In genomic region chr2:85853499-85854165, GRCh38 we compare ENCODE assay signal across 8 cellular contexts. TPM values are rescaled to one million over a fixed set of nuclear protein-coding genes. Genes with fewer than 3 reads are reported as not detected.
DNase-seq lines count a peak whose midpoint lies in the region; ATAC-seq and TF ChIP-seq lines count a peak whose summit lies in the region.

No MANE protein-coding gene starts in this region.

- peaks cover 25% of the 10 kb centered on the region for H3K9me3 ChIP-seq in BLaER1
- no peaks in the 10 kb centered on the region for H3K9me3 ChIP-seq in adipocyte (ENCODE audit: control insufficient read depth, low read length)
- no peaks in the 10 kb centered on the region for H3K9me3 ChIP-seq in skeletal muscle tissue (ENCODE audit: control insufficient read depth in 3 of 3, low read length in 3 of 3)

- H3K4me2 ChIP-seq in BLaER1 = peak overlapping the region; percentile 81

- DNase-seq in adipocyte (ENCODE audit: low read depth) = no peak
- DNase-seq in foreskin keratinocyte = no peak
- DNase-seq in RPMI8226 = no peak

- no peaks in the 10 kb centered on the region for H4K20me1 ChIP-seq in BLaER1

- H3K4me1 ChIP-seq in BLaER1 = peaks cover 36% of the 10 kb centered on the region
- H3K4me1 ChIP-seq in adipocyte (ENCODE audit: control insufficient read depth, insufficient read depth, low read length) = peaks cover 27% of the 10 kb centered on the region
- H3K4me1 ChIP-seq in skeletal muscle tissue (ENCODE audit: control insufficient read depth in 3 of 3, insufficient read depth in 3 of 3, low read length in 3 of 3) = peaks cover 12 to 14% (median 13%) of the 10 kb centered on the region in 3 donors
- no peaks in the 10 kb centered on the region for H3K4me1 ChIP-seq in foreskin keratinocyte

- peak overlapping the region; percentile 81 for H3K27ac ChIP-seq in BLaER1
- peak overlapping the region; percentile 67 for H3K27ac ChIP-seq in skeletal muscle tissue (ENCODE audit: low read depth, low read length)
- no peak overlapping the region for H3K27ac ChIP-seq in foreskin keratinocyte

- no peaks in the 10 kb centered on the region for H3K27me3 ChIP-seq in BLaER1
- no peaks in the 10 kb centered on the region for H3K27me3 ChIP-seq in adipocyte (replicated peaks; ENCODE audit: control insufficient read depth, insufficient read depth, low read length)
- H3K27me3 ChIP-seq in skeletal muscle tissue (ENCODE audit: control insufficient read depth in 3 of 3, insufficient read depth in 3 of 3, low read length in 3 of 3) = no peaks in the 10 kb centered on the region
- no peaks in the 10 kb centered on the region for H3K27me3 ChIP-seq in foreskin keratinocyte

- H3K36me3 ChIP-seq in BLaER1 (peaks cover 36% of the 10 kb centered on the region), adipocyte (ENCODE audit: control insufficient read depth, insufficient read depth, low read length, severe bottlenecking) (peaks cover 11% of the 10 kb centered on the region), skeletal muscle tissue (ENCODE audit: control insufficient read depth in 3 of 3, insufficient read depth in 3 of 3, low read length in 3 of 3) (peaks cover 7 to 13% (median 13%) of the 10 kb centered on the region in 3 donors)

- H3K4me3 ChIP-seq in BLaER1 (peak overlapping the region; percentile 40), adipocyte (ENCODE audit: low read length) (peak overlapping the region; percentile 63), skeletal muscle tissue (ENCODE audit: low read length in 3 of 3) (peak overlapping the region in 1 of 3 donors; percentile 16)

- H3K9ac ChIP-seq in BLaER1 = peak overlapping the region; percentile 47
- peak overlapping the region; percentile 72 for H3K9ac ChIP-seq in adipocyte (ENCODE audit: low read length)
- peak overlapping the region in 1 of 3 donors; percentile 50 for H3K9ac ChIP-seq in skeletal muscle tissue (ENCODE audit: low read depth in 1 of 3, low read length in 3 of 3)

- TF ChIP-seq CTCF in foreskin keratinocyte (conservative IDR thresholded peaks at IDR 0.05) = no peak

- ATAC-seq in GM19351 (IDR thresholded peaks at IDR 0.05; ENCODE audit: unreplicated experiment) = peak; percentile 47
- peak; percentile 63 for ATAC-seq in HG03432 (IDR thresholded peaks at IDR 0.05; ENCODE audit: unreplicated experiment)
- no peak for ATAC-seq in foreskin keratinocyte
- ATAC-seq in HG03039 (IDR thresholded peaks at IDR 0.05; ENCODE audit: unreplicated experiment) = no peak

RNA-seq across cellular contexts. Expression of gene ST3GAL5, which starts 35.2 kb away (rescaled TPM):
- total RNA-seq in skeletal muscle tissue (24.5 TPM), foreskin keratinocyte (30.1 and 36.1 TPM in 2 replicates)
- 19.8 and 21.8 TPM in 2 replicates for polyA plus RNA-seq in foreskin keratinocyte

Comparison
In these comparisons a context has a peak if more than half of its experiments do, and no peak if none do; other contexts are left out.
1. ATAC-seq: peak in GM19351 (single experiment) and HG03432 (single experiment); none in foreskin keratinocyte (single experiment) and HG03039 (single experiment).